13 cellular contexts compared by ENCODE assay signal in genomic region chr10:282294-283139, GRCh38.
A peak's percentile ranks its signal among the peaks of the same experiment; 100 is the strongest.
DNase-seq lines count a peak whose midpoint lies in the region; ATAC-seq, FAIRE-seq and TF ChIP-seq lines count a peak whose summit lies in the region.
"Had no signal": no experiment of that assay in that cellular context is flagged by ENCODE, and none has a peak within 500 bp of the region (broad histone marks: within the 10 kb centered on the region; RNA-seq: fewer than 3 reads in every experiment).

No MANE protein-coding gene starts in this region.

- TF ChIP-seq CTCF in AG04449 (IDR thresholded peaks at IDR 0.05; ENCODE audit: insufficient read depth, low read length, missing control alignments) (no peak), NB4 (IDR thresholded peaks at IDR 0.05; ENCODE audit: low read depth, low read length) (no peak), H1 (IDR thresholded peaks at IDR 0.05; ENCODE audit: control extremely low read depth in 1 of 3, insufficient read depth in 1 of 3, low read depth in 1 of 3, low read length in 3 of 3) (no peak)

- H3K9me3 ChIP-seq in H1 (ENCODE audit: insufficient read depth in 2 of 2, low read depth in 1 of 2, low read length in 1 of 2): no peaks in the 10 kb centered on the region
- H3K9me3 ChIP-seq: heart right ventricle, SK-N-SH had no signal

- 81% methylated on average over 7 of the region's 7 CpGs; no CpG with 5 or more reads in 1 of the 2 experiments for WGBS in H1 (ENCODE audit: extremely low coverage in 1 of 2, insufficient coverage in 1 of 2, insufficient read length in 1 of 2, insufficient replicate concordance in 2 of 2, low coverage in 1 of 2, low lambda C conversion rate in 2 of 2, missing lambda C conversion rate in 1 of 2), 2 experiments

- POLR2A ChIA-PET in AG04449 (lab: Yijun Ruan, JAX): no interaction called here
- POLR2A ChIA-PET in H1 (lab: Charles Lee; ENCODE audit: partially characterized antibody): no interaction called here

- H3K79me1 ChIP-seq in H1 (ENCODE audit: low read depth, low read length): no peaks in the 10 kb centered on the region

- no peak for FAIRE-seq in H1 (lab: Jason Lieb, UNC)

- peak; percentile 57 for DNase-seq in AG04449 (ENCODE audit: low read depth, low spot score)
- peak; percentile 93 for DNase-seq in NB4 (ENCODE audit: low read depth)
- no peak for DNase-seq in H1 (ENCODE audit: low read depth in 1 of 2, low spot score in 2 of 2)
- no peak for DNase-seq in HK-2 (ENCODE audit: unreplicated experiment)
- DNase-seq in cerebellum (ENCODE audit: low spot score): no peak
- DNase-seq in activated naive CD4-positive, alpha-beta T cell treated with Interleukin-2 at 50 U/mL for 16 hours: no peak
- no peak for DNase-seq in stimulated activated naive CD4-positive, alpha-beta T cell (lab: John Stamatoyannopoulos, UW)
- DNase-seq: activated CD4-positive, alpha-beta T cell treated with anti-CD3 and anti-CD28 coated beads, Interleukin-2, amount 50 U/mL, for 1 hour; heart right ventricle; NCI-H510A treated with DMSO at 0.1 percent for 48 hours; SK-N-SH had no signal

- ATAC-seq in GM18909 (IDR thresholded peaks at IDR 0.05; ENCODE audit: poor library complexity, unreplicated experiment): peak; percentile 43

- H3K4me3 ChIP-seq in AG04449 (ENCODE audit: low read depth, low read length) (no peak overlapping the region), NB4 (ENCODE audit: low read depth, low read length) (peak overlapping the region; percentile 9), H1 (ENCODE audit: extremely low read depth in 1 of 4, insufficient read depth in 2 of 4, low read depth in 3 of 4, low read length in 4 of 4) (no peak overlapping the region)
- H3K4me3 ChIP-seq: heart right ventricle, lung had no signal

- no peak for TF ChIP-seq RAD21 in H1 (IDR thresholded peaks at IDR 0.05 in 1 of 2, conservative IDR thresholded peaks at IDR 0.05 in 1 of 2; ENCODE audit: low read depth in 2 of 2, low read length in 2 of 2)

- no peak overlapping the region for H2BK120ac ChIP-seq in H1 (replicated peaks; ENCODE audit: low read depth, low read length)

- CTCF ChIA-PET in AG04449 (lab: Yijun Ruan, JAX): no interaction called here
- CTCF ChIA-PET in H1 (lab: Charles Lee; ENCODE audit: partially characterized antibody): interaction anchor here (1.0 to 2.0 kb wide), 3 partner anchors 9 to 16 kb away, joined by 3 to 4 read pairs (median 4); no protein-coding TSS in a partner anchor

- no peaks in the 10 kb centered on the region for H3K79me2 ChIP-seq in H1 (ENCODE audit: control insufficient read depth in 1 of 2, insufficient read depth in 2 of 2, low read length in 2 of 2)

- H3K9ac ChIP-seq in H1 (replicated peaks in 1 of 4; ENCODE audit: extremely low read depth in 1 of 4, low read depth in 3 of 4, low read length in 3 of 4): peak overlapping the region in 1 of 4 experiments; percentile 13; a peak in 1 of 7 replicates
- H3K9ac ChIP-seq: SK-N-SH had no signal

- H3K27ac ChIP-seq in H1 (ENCODE audit: low read depth, low read length): no peak overlapping the region
- H3K27ac ChIP-seq: heart right ventricle had no signal

- no peak overlapping the region for H4K91ac ChIP-seq in H1 (replicated peaks; ENCODE audit: insufficient read length, low read length)

- no peaks in the 10 kb centered on the region for H3K27me3 ChIP-seq in H1 (replicated peaks in 1 of 4; ENCODE audit: control insufficient read depth in 3 of 4, extremely low read depth in 1 of 4, insufficient read depth in 3 of 4, low read length in 3 of 4)
- H3K27me3 ChIP-seq: heart right ventricle had no signal

- H3K14ac ChIP-seq in H1 (ENCODE audit: insufficient read length): no peak overlapping the region

- no peak overlapping the region for H3K56ac ChIP-seq in H1 (replicated peaks; ENCODE audit: insufficient read length, low read depth, low read length)

- no peak overlapping the region for H4K8ac ChIP-seq in H1 (ENCODE audit: extremely low read depth, insufficient read depth, low read length)

- no peak overlapping the region for H3K23ac ChIP-seq in H1 (ENCODE audit: insufficient read length)

- H4K20me1 ChIP-seq in H1 (replicated peaks in 1 of 2; ENCODE audit: control insufficient read depth in 1 of 2, insufficient read depth in 2 of 2, low read length in 2 of 2): no peaks in the 10 kb centered on the region

- no peak for TF ChIP-seq EP300 in H1 (IDR thresholded peaks at IDR 0.05; ENCODE audit: borderline replicate concordance in 1 of 2, low read depth in 2 of 2, low read length in 2 of 2)

- H2BK5ac ChIP-seq in H1 (ENCODE audit: low read depth, low read length): no peak overlapping the region; the same call in 1 of the 2 replicates

- H3K18ac ChIP-seq in H1 (ENCODE audit: extremely low read depth, low read length): no peak overlapping the region

- no peak overlapping the region for H4K5ac ChIP-seq in H1 (ENCODE audit: insufficient read length, low read depth, low read length)

- H2AFZ ChIP-seq in H1 (ENCODE audit: low read length): no peak overlapping the region

- H3K4ac ChIP-seq in H1 (replicated peaks; ENCODE audit: insufficient read length, low read depth, low read length): no peak overlapping the region

- no peak overlapping the region for H2BK12ac ChIP-seq in H1 (ENCODE audit: low read depth, low read length)

- no peak overlapping the region for H3K4me2 ChIP-seq in H1 (ENCODE audit: insufficient read depth in 1 of 2, low read depth in 2 of 2, low read length in 2 of 2)
- H3K4me2 ChIP-seq: SK-N-SH had no signal

- TF ChIP-seq POLR2A in NB4 (IDR thresholded peaks at IDR 0.05; ENCODE audit: extremely low read depth, insufficient read length) (no peak), H1 (IDR thresholded peaks at IDR 0.05; ENCODE audit: control extremely low read depth in 1 of 2, low read depth in 2 of 2, low read length in 2 of 2) (no peak)

- H3K23me2 ChIP-seq in H1 (ENCODE audit: low read depth, low read length): no peaks in the 10 kb centered on the region

- no peak overlapping the region for H2BK15ac ChIP-seq in H1 (ENCODE audit: low read length)

- no peaks in the 10 kb centered on the region for H3K36me3 ChIP-seq in H1 (ENCODE audit: control insufficient read depth in 2 of 4, insufficient read depth in 4 of 4, low read length in 3 of 4)

- 0 out of 2 replicates have a peak overlapping the region, but pooled peaks have one; percentile 56 for H2BK20ac ChIP-seq in H1 (ENCODE audit: low read length)

- peaks cover 0 to 2% (median 0%) of the 10 kb centered on the region in 4 experiments; a peak in 1 of 7 replicates for H3K4me1 ChIP-seq in H1 (replicated peaks in 1 of 4; ENCODE audit: control insufficient read depth in 3 of 4, insufficient read depth in 4 of 4, low read length in 3 of 4)

- H2AK5ac ChIP-seq in H1 (ENCODE audit: low read depth, low read length): no peak overlapping the region

TF ChIP-seq in H1, 55 proteins besides CTCF, POLR2A, EP300 and RAD21 (continues in another document):
- TF ChIP-seq POLR2AphosphoS5 (IDR thresholded peaks at IDR 0.05; ENCODE audit: low read depth, low read length): no peak
- no peak for TF ChIP-seq KDM1A (IDR thresholded peaks at IDR 0.05; ENCODE audit: borderline replicate concordance, low read length)
- TF ChIP-seq CEBPB (IDR thresholded peaks at IDR 0.05; ENCODE audit: low read depth, low read length): no peak
- no peak for TF ChIP-seq PHF8 (conservative IDR thresholded peaks at IDR 0.05; ENCODE audit: low read depth, low read length)
- TF ChIP-seq EGR1 (IDR thresholded peaks at IDR 0.05; ENCODE audit: borderline replicate concordance, low read depth, low read length): no peak
- TF ChIP-seq POU5F1 (IDR thresholded peaks at IDR 0.05; ENCODE audit: low read depth, low read length): no peak
- TF ChIP-seq YY1 (IDR thresholded peaks at IDR 0.05; ENCODE audit: low read depth, low read length): no peak
- no peak for TF ChIP-seq KDM5A (IDR thresholded peaks at IDR 0.05; ENCODE audit: low read length)
- no peak for TF ChIP-seq SUZ12 (IDR thresholded peaks at IDR 0.05; ENCODE audit: low read length)
- no peak for TF ChIP-seq E2F6 (IDR thresholded peaks at IDR 0.05)
- no peak for TF ChIP-seq CBX8 (IDR thresholded peaks at IDR 0.05; ENCODE audit: borderline replicate concordance, low read depth, low read length)
- no peak for TF ChIP-seq SIN3A (conservative IDR thresholded peaks at IDR 0.05 in 1 of 2, IDR thresholded peaks at IDR 0.05 in 1 of 2; ENCODE audit: low read depth in 1 of 2, low read length in 2 of 2)
- TF ChIP-seq JUN (IDR thresholded peaks at IDR 0.05; ENCODE audit: low read depth, low read length): no peak

Comparison
In these comparisons a context has a peak if more than half of its experiments do, and no peak if none do; other contexts are left out.
1. DNase-seq: peak in AG04449 (single experiment) and NB4 (single experiment); none in H1 (0 of 2), HK-2 (single experiment), cerebellum (single experiment), activated naive CD4-positive, alpha-beta T cell treated with Interleukin-2 at 50 U/mL for 16 hours (single experiment) and stimulated activated naive CD4-positive, alpha-beta T cell (0 of 6).